ENCODE assay signal across 10 cellular contexts in the genomic region with DNA sequence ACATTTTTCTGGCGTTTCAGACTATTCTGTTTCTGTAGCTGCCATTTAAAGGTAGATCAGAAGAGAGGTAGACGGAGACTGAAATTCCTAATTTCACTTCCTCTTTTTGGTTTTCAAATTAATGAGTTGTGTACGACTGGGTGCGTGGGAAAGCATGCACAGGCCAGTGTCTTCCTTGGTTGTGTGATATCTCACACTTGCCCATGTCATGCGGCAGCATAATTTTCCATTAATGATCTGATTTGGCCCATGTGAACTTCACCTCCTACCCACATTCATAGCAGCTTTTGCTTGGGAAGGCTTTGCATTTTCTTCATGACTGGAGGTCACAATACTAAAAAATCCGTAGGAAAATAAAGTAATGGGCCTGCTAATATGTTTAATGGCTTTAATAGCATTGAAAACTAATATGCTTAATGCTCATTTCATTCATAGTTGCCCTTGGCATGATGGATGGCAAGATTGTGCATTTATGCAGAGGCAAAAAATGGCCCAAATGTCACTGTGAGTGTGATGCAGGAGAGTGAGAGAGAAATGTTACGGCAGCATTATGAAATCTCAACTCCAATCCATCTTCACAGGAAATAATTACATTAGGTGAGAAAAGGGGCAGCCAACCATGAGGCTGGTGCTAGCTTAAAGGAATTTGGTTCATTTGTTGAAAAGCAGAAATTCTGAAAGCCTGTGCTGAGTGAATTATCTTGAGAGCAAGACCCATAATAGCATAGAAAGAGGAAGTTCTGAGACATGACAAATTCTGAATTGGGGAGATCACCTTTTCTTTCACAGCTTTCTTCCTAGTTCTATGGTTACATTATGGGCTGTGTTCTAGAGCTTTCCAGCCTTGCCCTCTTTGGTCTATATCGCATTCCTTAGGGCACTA.
DNase-seq lines count a peak whose midpoint lies in the region; ATAC-seq, FAIRE-seq and TF ChIP-seq lines count a peak whose summit lies in the region.
"Had no signal": no experiment of that assay in that cellular context is flagged by ENCODE, and none has a peak within 500 bp of the region (broad histone marks: within the 10 kb centered on the region; RNA-seq: fewer than 3 reads in every experiment).

No MANE protein-coding gene starts in this region.

- no peak for FAIRE-seq in HTR-8/SVneo (lab: Jason Lieb, UNC)

- H3K4me3 Mint-ChIP-seq in natural killer cell treated with Interleukin-12 subunit alpha and Interleukin-12 subunit beta and Interleukin-15 and Interleukin-18, amount 100 ng/mL, for 72 hours: no peak overlapping the region

- ATAC-seq in GM19025 (IDR thresholded peaks at IDR 0.05; ENCODE audit: low read depth, unreplicated experiment) (peak; percentile 72), HG02759 (IDR thresholded peaks at IDR 0.05; ENCODE audit: unreplicated experiment) (peak; percentile 85), HG03575 (IDR thresholded peaks at IDR 0.05; ENCODE audit: extremely low read depth, insufficient number of reproducible peaks, low FRiP score, unreplicated experiment) (peak; percentile 84), mucosa of descending colon (peak; percentile 38)
- ATAC-seq in natural killer cell treated with Interleukin-12 subunit alpha and Interleukin-12 subunit beta and Interleukin-15 and Interleukin-18, amount 100 ng/mL, for 72 hours: no peak

- no peaks in the 10 kb centered on the region for H3K9me3 Mint-ChIP-seq in natural killer cell treated with Interleukin-12 subunit alpha and Interleukin-12 subunit beta and Interleukin-15 and Interleukin-18, amount 100 ng/mL, for 72 hours

- H3K27ac Mint-ChIP-seq in natural killer cell treated with Interleukin-12 subunit alpha and Interleukin-12 subunit beta and Interleukin-15 and Interleukin-18, amount 100 ng/mL, for 72 hours: no peak overlapping the region

- H3K4me3 ChIP-seq in mucosa of descending colon (no peak overlapping the region), esophagus muscularis mucosa (no peak overlapping the region)

- WGBS in esophagus muscularis mucosa: 74% methylated on average over 8 of the region's 8 CpGs

- H3K27me3 ChIP-seq in esophagus muscularis mucosa: no peaks in the 10 kb centered on the region

- TF ChIP-seq CTCF in mucosa of descending colon (IDR thresholded peaks at IDR 0.05) (no peak), esophagus muscularis mucosa (IDR thresholded peaks at IDR 0.05) (no peak)

- H3K36me3 ChIP-seq in mucosa of descending colon (ENCODE audit: low read depth): no peaks in the 10 kb centered on the region
- H3K36me3 ChIP-seq in esophagus muscularis mucosa: no peaks in the 10 kb centered on the region

- no peaks in the 10 kb centered on the region for H3K4me1 Mint-ChIP-seq in natural killer cell treated with Interleukin-12 subunit alpha and Interleukin-12 subunit beta and Interleukin-15 and Interleukin-18, amount 100 ng/mL, for 72 hours (ENCODE audit: low read depth in 2 of 2)

- peaks cover 10 to 17% of the 10 kb centered on the region in 2 donors for H3K27me3 Mint-ChIP-seq in natural killer cell treated with Interleukin-12 subunit alpha and Interleukin-12 subunit beta and Interleukin-15 and Interleukin-18, amount 100 ng/mL, for 72 hours

- H3K27ac ChIP-seq in esophagus muscularis mucosa (replicated peaks in 1 of 4): no peak overlapping the region
- H3K27ac ChIP-seq: parathyroid adenoma had no signal

- H3K36me3 Mint-ChIP-seq in natural killer cell treated with Interleukin-12 subunit alpha and Interleukin-12 subunit beta and Interleukin-15 and Interleukin-18, amount 100 ng/mL, for 72 hours: peaks cover 8% of the 10 kb centered on the region

- H3K4me1 ChIP-seq in mucosa of descending colon (ENCODE audit: low read depth) (no peaks in the 10 kb centered on the region), esophagus muscularis mucosa (no peaks in the 10 kb centered on the region)
- H3K4me1 ChIP-seq: parathyroid adenoma had no signal

- TF ChIP-seq EP300 in esophagus muscularis mucosa (IDR thresholded peaks at IDR 0.05): no peak

- DNase-seq in mucosa of descending colon: no peak
- no peak for DNase-seq in activated CD4-positive, alpha-beta T cell treated with anti-CD3 and anti-CD28 coated beads, Interleukin-2, amount 50 U/mL, for 4 hours
- no peak for DNase-seq in esophagus muscularis mucosa (ENCODE audit: extremely low spot score)
- DNase-seq in HTR-8/SVneo (ENCODE audit: insufficient read length, low spot score): no peak
- DNase-seq in natural killer cell treated with Interleukin-12 subunit alpha and Interleukin-12 subunit beta and Interleukin-15 and Interleukin-18, amount 100 ng/mL, for 72 hours (ENCODE audit: low spot score): no peak
- DNase-seq: SHP77 had no signal

- intact Hi-C loops in mucosa of descending colon (cut with DNase I, micrococcal nuclease) (no loop called here), esophagus muscularis mucosa (cut with DNase I) (no loop called here)

- H3K9me3 ChIP-seq in mucosa of descending colon: no peaks in the 10 kb centered on the region
- H3K9me3 ChIP-seq in esophagus muscularis mucosa: peaks cover 0 to 3% (median under 1%) of the 10 kb centered on the region in 4 donors

- no peak for TF ChIP-seq POLR2A in esophagus muscularis mucosa (IDR thresholded peaks at IDR 0.05; ENCODE audit: low read depth)

Comparison
In these comparisons a context has a peak if more than half of its experiments do, and no peak if none do; other contexts are left out.
1. ATAC-seq: peak in GM19025 (single experiment), HG02759 (single experiment), HG03575 (single experiment) and mucosa of descending colon (single experiment); none in natural killer cell treated with Interleukin-12 subunit alpha and Interleukin-12 subunit beta and Interleukin-15 and Interleukin-18, amount 100 ng/mL, for 72 hours (0 of 2).